ENCODE assay signal across 19 cellular contexts in genomic region chr1:187342495-187342894, GRCh38.
DNase-seq lines count a peak whose midpoint lies in the region; ATAC-seq, FAIRE-seq and TF ChIP-seq lines count a peak whose summit lies in the region.
"Had no signal": no experiment of that assay in that cellular context is flagged by ENCODE, and none has a peak within 500 bp of the region (broad histone marks: within the 10 kb centered on the region; RNA-seq: fewer than 3 reads in every experiment).

No MANE protein-coding gene starts in this region.

- no peaks in the 10 kb centered on the region for H3K36me3 ChIP-seq in smooth muscle cell (ENCODE audit: low read depth)

- DNase-seq in AG04450 (ENCODE audit: low read depth, low spot score) (peak; percentile 34), LNCaP clone FGC (ENCODE audit: low read depth) (peak; percentile 54), smooth muscle cell (lab: John Stamatoyannopoulos, UW; ENCODE audit: unreplicated experiment) (no peak), cerebellum (ENCODE audit: low spot score) (no peak)
- DNase-seq: C1 segment of cervical spinal cord; Calu3; CD4-positive, alpha-beta memory T cell; COR-L47; DMS153; DND-41; GM23248; H7; HCEC 1CT had no signal

- peak overlapping the region; percentile 3 for H2AFZ ChIP-seq in smooth muscle cell (ENCODE audit: low read depth)
- H2AFZ ChIP-seq: GM23248 had no signal

- WGBS in smooth muscle cell (ENCODE audit: low lambda C conversion rate), result 70% methylated on average over 5 of the region's 5 CpGs

- no peak overlapping the region for H3K9ac ChIP-seq in smooth muscle cell (ENCODE audit: low read depth)
- H3K9ac ChIP-seq: GM23248 had no signal

- no peaks in the 10 kb centered on the region for H3K4me1 ChIP-seq in smooth muscle cell (ENCODE audit: low read depth)

- H3K79me2 ChIP-seq in smooth muscle cell (ENCODE audit: low read depth), result no peaks in the 10 kb centered on the region

- no peaks in the 10 kb centered on the region for H4K20me1 ChIP-seq in smooth muscle cell (ENCODE audit: low read depth)

- TF ChIP-seq CTCF in AG04450 (IDR thresholded peaks at IDR 0.05; ENCODE audit: low read depth, low read length) (no peak), LNCaP clone FGC (IDR thresholded peaks at IDR 0.05; ENCODE audit: control insufficient read depth, extremely low read depth, insufficient read depth) (no peak), smooth muscle cell (IDR thresholded peaks at IDR 0.05; ENCODE audit: borderline replicate concordance, insufficient read depth, poor library complexity, severe bottlenecking) (no peak)

- peak; percentile 66 for FAIRE-seq in endometrium (lab: Jason Lieb, UNC)
- FAIRE-seq: GM12892, H1 had no signal

- no peak overlapping the region for H3K4me2 ChIP-seq in smooth muscle cell

- H3K27me3 ChIP-seq in AG04450 (ENCODE audit: control insufficient read depth, insufficient read depth, low read length), result no peaks in the 10 kb centered on the region
- no peaks in the 10 kb centered on the region for H3K27me3 ChIP-seq in smooth muscle cell (ENCODE audit: low read depth)

- H3K27ac ChIP-seq in AG04450 (ENCODE audit: low read depth, low read length) (no peak overlapping the region), smooth muscle cell (ENCODE audit: low read depth) (no peak overlapping the region)
- H3K27ac ChIP-seq: 22Rv1, GM23248 had no signal

- H3K4me3 ChIP-seq in AG04450 (ENCODE audit: low read depth, low read length) (no peak overlapping the region), LNCaP clone FGC (ENCODE audit: low read depth, low read length) (peak overlapping the region; percentile 13; the same call in 1 of the 2 replicates), smooth muscle cell (no peak overlapping the region)
- H3K4me3 ChIP-seq: GM23248 had no signal

- ATAC-seq in HG02623 (IDR thresholded peaks at IDR 0.05; ENCODE audit: unreplicated experiment) (no peak), HG02885 (IDR thresholded peaks at IDR 0.05; ENCODE audit: poor library complexity, unreplicated experiment) (no peak)

- no peaks in the 10 kb centered on the region for H3F3A ChIP-seq in smooth muscle cell (ENCODE audit: low read depth)

- POLR2A ChIA-PET in AG04450 (lab: Yijun Ruan, JAX), result no interaction called here

- H3K9me3 ChIP-seq in AG04450 (ENCODE audit: control insufficient read depth, insufficient read depth, low read length) (no peaks in the 10 kb centered on the region), smooth muscle cell (replicated peaks; ENCODE audit: low read depth) (no peaks in the 10 kb centered on the region)

- CTCF ChIA-PET in AG04450 (lab: Charles Lee), result no interaction called here

Comparison
In these comparisons a context has a peak if more than half of its experiments do, and no peak if none do; other contexts are left out.
1. DNase-seq: peak in AG04450 (single experiment) and LNCaP clone FGC (single experiment); none in smooth muscle cell (single experiment) and cerebellum (single experiment).